Comparison of ENCODE assay signal across 17 cellular contexts in genomic region chr12:44674866-44675265, GRCh38.
"Had no signal": no experiment of that assay in that cellular context is flagged by ENCODE, and none has a peak within 500 bp of the region (broad histone marks: within the 10 kb centered on the region; RNA-seq: fewer than 3 reads in every experiment).

No MANE protein-coding gene starts in this region.

- ATAC-seq: left cardiac atrium; lower lobe of right lung; stimulated activated effector memory CD8-positive, alpha-beta T cell treated with anti-CD3 and anti-CD28 coated beads, Interleukin-12 subunit alpha, Interleukin-12 subunit beta, amount 100 ng/mL, for 72 hours had no signal

- H3K36me3 Mint-ChIP-seq: immature natural killer cell; mesothelial cell of epicardium; stimulated activated effector memory CD8-positive, alpha-beta T cell treated with anti-CD3 and anti-CD28 coated beads, Interleukin-12 subunit alpha, Interleukin-12 subunit beta, amount 100 ng/mL, for 72 hours had no signal

- H3K4me3 Mint-ChIP-seq: activated CD4-positive, alpha-beta T cell treated with anti-CD3 and anti-CD28 coated beads, Interleukin-2, amount 10 ng/mL, durations not matched to agents 7 days and 5 days; activated naive CD8-positive, alpha-beta T cell; immature natural killer cell; mesothelial cell of epicardium; stimulated activated effector memory CD8-positive, alpha-beta T cell treated with anti-CD3 and anti-CD28 coated beads, Interleukin-12 subunit alpha, Interleukin-12 subunit beta, amount 100 ng/mL, for 72 hours had no signal

- H3K27me3 Mint-ChIP-seq: activated CD4-positive, alpha-beta T cell treated with anti-CD3 and anti-CD28 coated beads, Interleukin-2, amount 10 ng/mL, durations not matched to agents 7 days and 5 days; activated naive CD8-positive, alpha-beta T cell had no signal

- H3K27ac ChIP-seq: esophagus squamous epithelium, lower lobe of right lung, ovary, thyroid gland had no signal

- H3K4me1 ChIP-seq: esophagus squamous epithelium, lower lobe of right lung, thyroid gland had no signal

- H3K27me3 ChIP-seq: esophagus squamous epithelium, ovary, thyroid gland had no signal

- H3K27ac Mint-ChIP-seq: activated CD4-positive, alpha-beta T cell treated with anti-CD3 and anti-CD28 coated beads, Interleukin-2, amount 10 ng/mL, durations not matched to agents 7 days and 5 days; activated naive CD8-positive, alpha-beta T cell; immature natural killer cell; mesothelial cell of epicardium; stimulated activated effector memory CD8-positive, alpha-beta T cell treated with anti-CD3 and anti-CD28 coated beads, Interleukin-12 subunit alpha, Interleukin-12 subunit beta, amount 100 ng/mL, for 72 hours had no signal

- H3K9me3 ChIP-seq: esophagus squamous epithelium, lower lobe of right lung, ovary, thyroid gland had no signal

- DNase-seq: activated CD4-positive, alpha-beta T cell treated with anti-CD3 and anti-CD28 coated beads, Interleukin-2, amount 10 ng/mL, durations not matched to agents 7 days and 5 days; activated CD4-positive, CD25-positive, alpha-beta regulatory T cell; activated CD8-positive, alpha-beta memory T cell treated with anti-CD3 and anti-CD28 coated beads, Interleukin-2, amount 50 U/mL, for 48 hours; activated gamma-delta T cell treated with Interleukin-2 at 50 U/mL for 16 hours; amniotic stem cell; cortex of kidney; effector CD4-positive, alpha-beta T cell; esophagus squamous epithelium; immature natural killer cell; left cardiac atrium; lower lobe of right lung; ovary; stimulated activated CD4-positive, alpha-beta T cell treated with anti-CD3 and anti-CD28 coated beads, Interleukin-12 subunit alpha, Interleukin-12 subunit beta, amount 100 ng/mL, for 4 hours; thyroid gland had no signal

- H3K4me1 Mint-ChIP-seq: activated CD4-positive, alpha-beta T cell treated with anti-CD3 and anti-CD28 coated beads, Interleukin-2, amount 10 ng/mL, durations not matched to agents 7 days and 5 days; immature natural killer cell; mesothelial cell of epicardium; stimulated activated effector memory CD8-positive, alpha-beta T cell treated with anti-CD3 and anti-CD28 coated beads, Interleukin-12 subunit alpha, Interleukin-12 subunit beta, amount 100 ng/mL, for 72 hours had no signal

- H3K4me3 ChIP-seq: esophagus squamous epithelium, lower lobe of right lung, ovary, thyroid gland had no signal

- H3K36me3 ChIP-seq: esophagus squamous epithelium, lower lobe of right lung, ovary, thyroid gland had no signal
